In genomic region chr1:108747898-108748297, GRCh38 we compare ENCODE assay signal across 9 cellular contexts. TPM values are rescaled to one million over a fixed set of nuclear protein-coding genes. Genes with fewer than 3 reads are reported as not detected.
DNase-seq lines count a peak whose midpoint lies in the region; ATAC-seq and TF ChIP-seq lines count a peak whose summit lies in the region.
"Had no signal": no experiment of that assay in that cellular context is flagged by ENCODE, and none has a peak within 500 bp of the region (broad histone marks: within the 10 kb centered on the region; RNA-seq: fewer than 3 reads in every experiment).

No MANE protein-coding gene starts in this region.

- peaks cover 34% of the 10 kb centered on the region for H3K4me1 Mint-ChIP-seq in stimulated activated naive CD8-positive, alpha-beta T cell treated with anti-CD3 and anti-CD28 coated beads, Interleukin-15, Interleukin-2, amounts not matched to agents 100 ng/mL and 50 ng/mL, for 24 hours (ENCODE audit: low read depth)

- no peak overlapping the region for H3K27ac Mint-ChIP-seq in stimulated activated naive CD8-positive, alpha-beta T cell treated with anti-CD3 and anti-CD28 coated beads, Interleukin-15, Interleukin-2, amounts not matched to agents 100 ng/mL and 50 ng/mL, for 24 hours

- no peak overlapping the region for H3K27ac ChIP-seq in right lobe of liver
- peak overlapping the region in 1 of 2 donors; percentile 99 for H3K27ac ChIP-seq in prostate gland

- H3K27me3 Mint-ChIP-seq in stimulated activated naive CD8-positive, alpha-beta T cell treated with anti-CD3 and anti-CD28 coated beads, Interleukin-15, Interleukin-2, amounts not matched to agents 100 ng/mL and 50 ng/mL, for 24 hours: no peaks in the 10 kb centered on the region

- H3K9me3 Mint-ChIP-seq in stimulated activated naive CD8-positive, alpha-beta T cell treated with anti-CD3 and anti-CD28 coated beads, Interleukin-15, Interleukin-2, amounts not matched to agents 100 ng/mL and 50 ng/mL, for 24 hours: no peaks in the 10 kb centered on the region

- H3K36me3 Mint-ChIP-seq in stimulated activated naive CD8-positive, alpha-beta T cell treated with anti-CD3 and anti-CD28 coated beads, Interleukin-15, Interleukin-2, amounts not matched to agents 100 ng/mL and 50 ng/mL, for 24 hours (ENCODE audit: low read depth): peaks cover 23% of the 10 kb centered on the region

- intact Hi-C loops in right lobe of liver (cut with DNase I) (no loop called here), prostate gland (cut with DNase I) (loop anchor here (5.0 to 10.0 kb wide), 3 partner anchors 53 to 127 kb away; partner anchors contain the start of genes GPSM2 and PRPF38B), lower leg skin (cut with DNase I; ENCODE audit: low total_unique reads) (no loop called here)

- DNase-seq in stimulated activated naive CD8-positive, alpha-beta T cell treated with anti-CD3 and anti-CD28 coated beads, Interleukin-15, Interleukin-2, amounts not matched to agents 100 U/mL and 50 U/mL, for 24 hours: no peak
- no peak for DNase-seq in adipocyte (ENCODE audit: low read depth)
- DNase-seq in right lobe of liver: no peak
- DNase-seq in NCI-H2227 treated with DMSO at 0.1 percent for 48 hours (lab: John Stamatoyannopoulos, UW): no peak
- no peak for DNase-seq in prostate gland (ENCODE audit: low spot score)
- DNase-seq in lower leg skin (ENCODE audit: low spot score in 2 of 2): no peak
- DNase-seq: activated CD4-positive, CD25-positive, alpha-beta regulatory T cell had no signal

- peak overlapping the region; percentile 99 for H3K4me3 Mint-ChIP-seq in stimulated activated naive CD8-positive, alpha-beta T cell treated with anti-CD3 and anti-CD28 coated beads, Interleukin-15, Interleukin-2, amounts not matched to agents 100 ng/mL and 50 ng/mL, for 24 hours

- H3K36me3 ChIP-seq in adipocyte (ENCODE audit: control insufficient read depth, insufficient read depth, low read length, severe bottlenecking) (peaks cover 17% of the 10 kb centered on the region), right lobe of liver (peaks cover 0 to 9% (median 0%) of the 10 kb centered on the region in 4 donors), prostate gland (no peaks in the 10 kb centered on the region)

- H3K4me1 ChIP-seq in adipocyte (ENCODE audit: control insufficient read depth, insufficient read depth, low read length) (peaks cover 7% of the 10 kb centered on the region), right lobe of liver (peaks cover 0 to 5% (median 2%) of the 10 kb centered on the region in 4 donors), prostate gland (replicated peaks) (no peaks in the 10 kb centered on the region)

- H3K9me3 ChIP-seq in adipocyte (ENCODE audit: control insufficient read depth, low read length): no peaks in the 10 kb centered on the region
- no peaks in the 10 kb centered on the region for H3K9me3 ChIP-seq in right lobe of liver
- H3K9me3 ChIP-seq in prostate gland: no peaks in the 10 kb centered on the region

- H3K9ac ChIP-seq in adipocyte (ENCODE audit: low read length): peak overlapping the region; percentile 97

- no peak for TF ChIP-seq POLR2A in right lobe of liver (IDR thresholded peaks at IDR 0.05)
- no peak for TF ChIP-seq POLR2A in prostate gland (IDR thresholded peaks at IDR 0.05)
- no peak for TF ChIP-seq POLR2A in lower leg skin (IDR thresholded peaks at IDR 0.05)

- 68% methylated on average over 3 of the region's 3 CpGs for WGBS in right lobe of liver (ENCODE audit: insufficient coverage, low coverage, low lambda C conversion rate, missing lambda C conversion rate)
- WGBS in prostate gland: 71% methylated on average over 3 of the region's 3 CpGs
- 69 to 73% methylated on average over 3 of the region's 3 CpGs for WGBS in lower leg skin, 2 donors

- H3K27me3 ChIP-seq in adipocyte (replicated peaks; ENCODE audit: control insufficient read depth, insufficient read depth, low read length): no peaks in the 10 kb centered on the region
- no peaks in the 10 kb centered on the region for H3K27me3 ChIP-seq in right lobe of liver
- no peaks in the 10 kb centered on the region for H3K27me3 ChIP-seq in prostate gland (replicated peaks; ENCODE audit: insufficient read depth)

- H3K4me3 ChIP-seq in adipocyte (ENCODE audit: low read length): peak overlapping the region; percentile 93
- H3K4me3 ChIP-seq in right lobe of liver: peak overlapping the region in 2 of 3 donors; percentile 72 to 85
- H3K4me3 ChIP-seq in prostate gland: no peak overlapping the region
- no peak overlapping the region for H3K4me3 ChIP-seq in lower leg skin (ENCODE audit: low read depth, poor library complexity, severe bottlenecking)

- ATAC-seq in stimulated activated naive CD8-positive, alpha-beta T cell treated with anti-CD3 and anti-CD28 coated beads, Interleukin-15, Interleukin-2, amounts not matched to agents 100 U/mL and 50 U/mL, for 24 hours: no peak
- ATAC-seq in right lobe of liver: no peak
- ATAC-seq in HG02642 (IDR thresholded peaks at IDR 0.05; ENCODE audit: poor library complexity, unreplicated experiment): no peak

- TF ChIP-seq CTCF in right lobe of liver (IDR thresholded peaks at IDR 0.05) (no peak), prostate gland (IDR thresholded peaks at IDR 0.05) (no peak), lower leg skin (IDR thresholded peaks at IDR 0.05) (no peak)

RNA-seq across cellular contexts. Expression of gene STXBP3, which starts 1.4 kb away (rescaled TPM):
- total RNA-seq in right lobe of liver: 10 to 100 TPM; 15.3 to 32.2 (median 22.3) TPM
- 10 to 100 TPM; 41.1 to 55.4 TPM for total RNA-seq in prostate gland
- total RNA-seq in lower leg skin: 10 to 100 TPM; 57.4 to 80.7 (median 69.5) TPM

RNA-seq across cellular contexts. Expression of gene FNDC7, which starts 35.2 kb away (rescaled TPM):
- not detected for total RNA-seq in right lobe of liver
- total RNA-seq in prostate gland: 1 to 10 TPM in 1 of 2 donors, not detected in 1; 3.3 TPM
- total RNA-seq in lower leg skin: not detected

RNA-seq across cellular contexts. Expression of gene PRPF38B, which starts 55.8 kb away (rescaled TPM):
- total RNA-seq in right lobe of liver (10 to 100 TPM in 5 of 6 experiments, 1 to 10 TPM in 1; 8.6 to 20.3 (median 12.6) TPM), prostate gland (10 to 100 TPM; 18.9 to 24.2 TPM), lower leg skin (10 to 100 TPM; 12.8 to 38.9 (median 18.4) TPM)

Comparison
In these comparisons a context has a peak if more than half of its experiments do, and no peak if none do; other contexts are left out.
1. H3K4me3 ChIP-seq: peak in adipocyte (single experiment) and right lobe of liver (2 of 3); none in prostate gland (0 of 2) and lower leg skin (single experiment).